In genomic region chr5:25614466-25614865, GRCh38 we compare ENCODE assay signal across 19 cellular contexts.
DNase-seq lines count a peak whose midpoint lies in the region; ATAC-seq and TF ChIP-seq lines count a peak whose summit lies in the region.
"Had no signal": no experiment of that assay in that cellular context is flagged by ENCODE, and none has a peak within 500 bp of the region (broad histone marks: within the 10 kb centered on the region; RNA-seq: fewer than 3 reads in every experiment).

No MANE protein-coding gene starts in this region.

- H3K36me3 ChIP-seq in mucosa of descending colon (ENCODE audit: low read depth) (no peaks in the 10 kb centered on the region), testis (ENCODE audit: low read depth, missing control alignments) (no peaks in the 10 kb centered on the region)
- H3K36me3 ChIP-seq: BLaER1 had no signal

- H3K27me3 Mint-ChIP-seq in activated CD4-positive, alpha-beta memory T cell treated with anti-CD3 and anti-CD28 coated beads for 36 hours, result no peaks in the 10 kb centered on the region
- H3K27me3 Mint-ChIP-seq: B cell; CD4-positive, alpha-beta memory T cell had no signal

- H3K9me3 Mint-ChIP-seq in activated CD4-positive, alpha-beta memory T cell treated with anti-CD3 and anti-CD28 coated beads for 36 hours, result peaks cover 6% of the 10 kb centered on the region

- CTCF ChIA-PET in activated CD4-positive, alpha-beta memory T cell treated with anti-CD3 and anti-CD28 coated beads for 36 hours (lab: Charles Lee), result no interaction called here

- DNase-seq in activated gamma-delta T cell (lab: John Stamatoyannopoulos, UW), result peak; percentile 6
- no peak for DNase-seq in activated gamma-delta T cell treated with Interleukin-2 at 50 U/mL for 16 hours
- no peak for DNase-seq in mucosa of descending colon
- DNase-seq in testis, result no peak
- DNase-seq in NCI-H82 (lab: John Stamatoyannopoulos, UW), result no peak
- DNase-seq in activated CD4-positive, alpha-beta memory T cell treated with anti-CD3 and anti-CD28 coated beads for 36 hours, result no peak
- DNase-seq: Calu3; CD4-positive, alpha-beta memory T cell; COR-L47; DMS79 treated with DMSO at 0.1 percent for 48 hours; GF-D8; H9 had no signal

- TF ChIP-seq CTCF in C4-2B (conservative IDR thresholded peaks at IDR 0.05) (no peak), mucosa of descending colon (IDR thresholded peaks at IDR 0.05) (no peak), testis (IDR thresholded peaks at IDR 0.05) (no peak)

- H3K4me3 ChIP-seq in mucosa of descending colon, result no peak overlapping the region
- H3K4me3 ChIP-seq in testis, result peak overlapping the region; percentile 31 to 48
- H3K4me3 ChIP-seq: BLaER1, GM23338 had no signal

- H3K27ac Mint-ChIP-seq in activated CD4-positive, alpha-beta memory T cell treated with anti-CD3 and anti-CD28 coated beads for 36 hours, result no peak overlapping the region
- H3K27ac Mint-ChIP-seq: B cell; CD4-positive, alpha-beta memory T cell; GM23338; H9 had no signal

- H3K4me1 ChIP-seq in mucosa of descending colon (ENCODE audit: low read depth) (no peaks in the 10 kb centered on the region), testis (no peaks in the 10 kb centered on the region)
- H3K4me1 ChIP-seq: BLaER1 had no signal

- H3K9me3 ChIP-seq in mucosa of descending colon (peaks cover 57% of the 10 kb centered on the region), testis (no peaks in the 10 kb centered on the region)

- TF ChIP-seq POLR2A in testis (IDR thresholded peaks at IDR 0.05), result no peak

- no peaks in the 10 kb centered on the region for H3K27me3 ChIP-seq in testis
- H3K27me3 ChIP-seq: BLaER1 had no signal

- POLR2A ChIA-PET in activated CD4-positive, alpha-beta memory T cell treated with anti-CD3 and anti-CD28 coated beads for 36 hours (lab: Charles Lee), result no interaction called here

- ATAC-seq in mucosa of descending colon (peak; percentile 8), HG03175 (IDR thresholded peaks at IDR 0.05; ENCODE audit: unreplicated experiment) (no peak)
- ATAC-seq: GM23338, HCT116 had no signal

- 81% methylated on average over 22 of the region's 22 CpGs; no CpG with 5 or more reads in 1 of the 2 donors for WGBS in testis, 2 donors

- H3K4me1 Mint-ChIP-seq in activated CD4-positive, alpha-beta memory T cell treated with anti-CD3 and anti-CD28 coated beads for 36 hours (ENCODE audit: low read depth), result no peaks in the 10 kb centered on the region
- H3K4me1 Mint-ChIP-seq: B cell; CD4-positive, alpha-beta memory T cell; GM23338; H9 had no signal

- intact Hi-C loops in mucosa of descending colon (cut with DNase I, micrococcal nuclease), result no loop called here
- intact Hi-C loops in testis (cut with DNase I; ENCODE audit: low total_unique reads), result no loop called here
- intact Hi-C loops in activated CD4-positive, alpha-beta memory T cell treated with anti-CD3 and anti-CD28 coated beads for 36 hours (cut with micrococcal nuclease), result no loop called here

- no peak overlapping the region for H3K4me3 Mint-ChIP-seq in activated CD4-positive, alpha-beta memory T cell treated with anti-CD3 and anti-CD28 coated beads for 36 hours
- H3K4me3 Mint-ChIP-seq: B cell; CD4-positive, alpha-beta memory T cell; GM23338; H9 had no signal

- H3K27ac ChIP-seq in C4-2B, result peak overlapping the region; percentile 42
- H3K27ac ChIP-seq in testis, result no peak overlapping the region
- H3K27ac ChIP-seq: 22Rv1, BLaER1 had no signal

- H3K36me3 Mint-ChIP-seq in activated CD4-positive, alpha-beta memory T cell treated with anti-CD3 and anti-CD28 coated beads for 36 hours, result no peaks in the 10 kb centered on the region
- H3K36me3 Mint-ChIP-seq: CD4-positive, alpha-beta memory T cell had no signal
